Comparison of ENCODE assay signal across 7 cellular contexts in the genomic region with DNA sequence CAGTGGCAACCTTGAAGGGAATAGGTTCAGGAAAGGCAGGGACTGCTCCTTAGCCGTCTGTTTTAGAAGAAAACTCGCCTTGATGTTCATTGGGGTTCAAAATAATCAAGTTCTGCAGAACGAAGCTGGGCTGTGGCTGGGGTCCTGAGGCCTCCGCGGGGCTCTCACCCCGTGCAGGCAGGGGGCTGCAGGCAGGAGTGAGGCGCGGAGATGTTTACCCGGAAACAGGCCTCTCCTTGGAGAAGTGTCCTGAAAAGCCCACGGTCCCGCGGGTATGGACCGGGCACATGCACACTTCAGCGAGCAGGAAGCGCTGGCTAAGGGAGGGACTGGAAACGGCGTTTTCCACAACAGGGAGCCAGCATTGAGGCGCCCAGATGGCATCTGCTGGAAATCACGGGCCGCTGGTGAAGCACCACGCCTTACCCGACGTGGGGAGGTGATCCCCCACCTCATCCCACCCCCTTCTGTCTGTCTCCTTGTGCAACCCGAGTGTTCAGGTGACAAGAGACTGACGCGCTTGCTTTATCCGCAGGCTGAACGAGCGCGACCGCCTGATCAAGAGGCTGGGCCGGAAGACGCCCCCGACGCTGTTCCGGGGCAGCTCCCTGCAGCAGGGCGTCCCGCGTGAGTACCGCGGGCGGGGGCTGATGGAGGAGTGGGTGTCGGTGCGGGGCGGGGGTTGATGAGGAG. TPM values are rescaled to one million over a fixed set of nuclear protein-coding genes. Genes with fewer than 3 reads are reported as not detected.
DNase-seq lines count a peak whose midpoint lies in the region; ATAC-seq and TF ChIP-seq lines count a peak whose summit lies in the region.

No MANE protein-coding gene starts in this region.

- 28% methylated on average over 22 of the region's 45 CpGs for WGBS in suprapubic skin

- peak; percentile 66 to 69 for ATAC-seq in natural killer cell treated with Interleukin-12 subunit alpha and Interleukin-12 subunit beta and Interleukin-15 and Interleukin-18, amount 100 ng/mL, for 72 hours
- ATAC-seq in GM19324 (IDR thresholded peaks at IDR 0.05; ENCODE audit: low FRiP score, unreplicated experiment) (no peak), HG03378 (IDR thresholded peaks at IDR 0.05; ENCODE audit: unreplicated experiment) (no peak)

- DNase-seq in activated CD4-positive, alpha-beta T cell treated with anti-CD3 and anti-CD28 coated beads for 4 hours = peak; percentile 62 to 69
- DNase-seq in astrocyte of the spinal cord (ENCODE audit: low read depth, low spot score) (no peak), suprapubic skin (ENCODE audit: low spot score in 2 of 2) (no peak), midbrain (lab: John Stamatoyannopoulos, UW) (no peak)
- DNase-seq in natural killer cell treated with Interleukin-12 subunit alpha and Interleukin-12 subunit beta and Interleukin-15 and Interleukin-18, amount 100 ng/mL, for 72 hours (ENCODE audit: low spot score) = peak; percentile 63

- H3K4me3 ChIP-seq in astrocyte of the spinal cord (ENCODE audit: low read depth, low read length) (peak overlapping the region; percentile 23), suprapubic skin (peak overlapping the region; percentile 40)

- no peaks in the 10 kb centered on the region for H3K36me3 Mint-ChIP-seq in natural killer cell treated with Interleukin-12 subunit alpha and Interleukin-12 subunit beta and Interleukin-15 and Interleukin-18, amount 100 ng/mL, for 72 hours

- TF ChIP-seq CTCF in astrocyte of the spinal cord (IDR thresholded peaks at IDR 0.05; ENCODE audit: low read depth, low read length) (no peak), suprapubic skin (IDR thresholded peaks at IDR 0.05) (no peak)

- peaks cover 13% of the 10 kb centered on the region for H3K4me1 ChIP-seq in suprapubic skin

- H3K36me3 ChIP-seq in suprapubic skin = no peaks in the 10 kb centered on the region

- H3K9me3 ChIP-seq in suprapubic skin = no peaks in the 10 kb centered on the region

- no peak for TF ChIP-seq EP300 in suprapubic skin (IDR thresholded peaks at IDR 0.05)

- peaks cover 14% of the 10 kb centered on the region for H3K27me3 ChIP-seq in suprapubic skin

- TF ChIP-seq POLR2A in suprapubic skin (IDR thresholded peaks at IDR 0.05) = no peak

- H3K9me3 Mint-ChIP-seq in natural killer cell treated with Interleukin-12 subunit alpha and Interleukin-12 subunit beta and Interleukin-15 and Interleukin-18, amount 100 ng/mL, for 72 hours = no peaks in the 10 kb centered on the region

- H3K27ac ChIP-seq in suprapubic skin = no peak overlapping the region

- no peak overlapping the region for H3K27ac Mint-ChIP-seq in natural killer cell treated with Interleukin-12 subunit alpha and Interleukin-12 subunit beta and Interleukin-15 and Interleukin-18, amount 100 ng/mL, for 72 hours

- H3K27me3 Mint-ChIP-seq in natural killer cell treated with Interleukin-12 subunit alpha and Interleukin-12 subunit beta and Interleukin-15 and Interleukin-18, amount 100 ng/mL, for 72 hours = peaks cover 7 to 12% of the 10 kb centered on the region in 2 donors

- in situ Hi-C loops in astrocyte of the spinal cord (cut with HindIII; ENCODE audit: low sequenced_read_pairs) = no loop called here

- H3K4me3 Mint-ChIP-seq in natural killer cell treated with Interleukin-12 subunit alpha and Interleukin-12 subunit beta and Interleukin-15 and Interleukin-18, amount 100 ng/mL, for 72 hours = peak overlapping the region; percentile 55

- peaks cover 3 to 8% of the 10 kb centered on the region in 2 donors for H3K4me1 Mint-ChIP-seq in natural killer cell treated with Interleukin-12 subunit alpha and Interleukin-12 subunit beta and Interleukin-15 and Interleukin-18, amount 100 ng/mL, for 72 hours (ENCODE audit: low read depth in 2 of 2)

RNA-seq across cellular contexts. Expression of gene SHISA2, which starts 39.7 kb away (rescaled TPM):
- total RNA-seq in natural killer cell treated with Interleukin-12 subunit alpha and Interleukin-12 subunit beta and Interleukin-15 and Interleukin-18, amount 100 ng/mL, for 72 hours = under 1 TPM; 0.17 to 0.67 TPM
- 1 to 10 TPM; 1.6 to 8.9 (median 2.4) TPM for total RNA-seq in suprapubic skin

Comparison
In these comparisons a context has a peak if more than half of its experiments do, and no peak if none do; other contexts are left out.
1. DNase-seq: peak in activated CD4-positive, alpha-beta T cell treated with anti-CD3 and anti-CD28 coated beads for 4 hours (2 of 2) and natural killer cell treated with Interleukin-12 subunit alpha and Interleukin-12 subunit beta and Interleukin-15 and Interleukin-18, amount 100 ng/mL, for 72 hours (single experiment); none in astrocyte of the spinal cord (single experiment), suprapubic skin (0 of 2) and midbrain (single experiment).
2. ATAC-seq: peak in natural killer cell treated with Interleukin-12 subunit alpha and Interleukin-12 subunit beta and Interleukin-15 and Interleukin-18, amount 100 ng/mL, for 72 hours (2 of 2); none in GM19324 (single experiment) and HG03378 (single experiment).